Comparison of ENCODE assay signal across 1 cellular context in genomic region chr6:34888874-34889555, GRCh38.
TF ChIP-seq lines count a peak whose summit lies in the region.

ANKS1A (plus strand) TSS chr6:34889255; CDS start chr6:34889403, 148 bp downstream.

TF ChIP-seq in WTC11, 78 proteins besides CTCF, POLR2A, EP300 and RAD21 (continued from another document):
- TF ChIP-seq ATF6 (CRISPR knock-in tag; IDR thresholded peaks at IDR 0.05), result no peak
- peak; percentile 52; the same call in 1 of the 2 replicates for TF ChIP-seq USF1 (CRISPR knock-in tag; IDR thresholded peaks at IDR 0.05)
- TF ChIP-seq FOXK1 (CRISPR knock-in tag; IDR thresholded peaks at IDR 0.05), result peak; percentile 87
- no peak for TF ChIP-seq AR (CRISPR knock-in tag; IDR thresholded peaks at IDR 0.05)
- peak; percentile 22; the same call in 1 of the 2 replicates for TF ChIP-seq HMGXB4 (CRISPR knock-in tag; IDR thresholded peaks at IDR 0.05)
- peak; percentile 90; the same call in 1 of the 2 replicates for TF ChIP-seq CREM (CRISPR knock-in tag; IDR thresholded peaks at IDR 0.05)
- TF ChIP-seq AFF4 (CRISPR knock-in tag; IDR thresholded peaks at IDR 0.05; ENCODE audit: borderline replicate concordance), result no peak
